12 cellular contexts compared by ENCODE assay signal in genomic region chr4:121594796-121595526, GRCh38.
DNase-seq lines count a peak whose midpoint lies in the region; ATAC-seq and TF ChIP-seq lines count a peak whose summit lies in the region.
"Had no signal": no experiment of that assay in that cellular context is flagged by ENCODE, and none has a peak within 500 bp of the region (broad histone marks: within the 10 kb centered on the region; RNA-seq: fewer than 3 reads in every experiment).

No MANE protein-coding gene starts in this region.

- H3K4me2 ChIP-seq in trophoblast cell (ENCODE audit: low read length): no peak overlapping the region

- H3K79me1 ChIP-seq in trophoblast cell (ENCODE audit: low read length): peaks cover 3% of the 10 kb centered on the region

- no peak overlapping the region for H3K18ac ChIP-seq in trophoblast cell (ENCODE audit: low read length)

- H2BK5ac ChIP-seq in trophoblast cell (ENCODE audit: low read depth, low read length, poor library complexity): no peak overlapping the region

- H3K4me1 Mint-ChIP-seq in immature natural killer cell: no peaks in the 10 kb centered on the region
- H3K4me1 Mint-ChIP-seq: activated B cell treated with CpG ODN at 0.5 μM for 24 hours had no signal

- no peaks in the 10 kb centered on the region for H3K79me2 ChIP-seq in trophoblast cell (ENCODE audit: control insufficient read depth, insufficient read depth, low read length, poor library complexity)

- no peak for TF ChIP-seq CTCF in astrocyte of the spinal cord (IDR thresholded peaks at IDR 0.05; ENCODE audit: low read depth, low read length)

- H2AK5ac ChIP-seq in trophoblast cell (ENCODE audit: low read length): no peak overlapping the region

- H2AFZ ChIP-seq in trophoblast cell (ENCODE audit: insufficient read depth, low read length, poor library complexity): no peak overlapping the region

- no CpG with 5 or more reads among the region's 3 CpGs for WGBS in trophoblast cell (ENCODE audit: extremely low coverage, insufficient coverage, insufficient read length)

- H3K36me3 ChIP-seq in trophoblast cell (ENCODE audit: control insufficient read depth in 1 of 2, insufficient read depth in 2 of 2, low read length in 2 of 2): no peaks in the 10 kb centered on the region

- H3K36me3 Mint-ChIP-seq in immature natural killer cell: no peaks in the 10 kb centered on the region

- H3K14ac ChIP-seq in trophoblast cell (ENCODE audit: low read length): no peak overlapping the region

- no peak for ATAC-seq in HG02981 (IDR thresholded peaks at IDR 0.05; ENCODE audit: unreplicated experiment)
- ATAC-seq: stimulated activated naive CD8-positive, alpha-beta T cell treated with anti-CD3 and anti-CD28 coated beads, Interleukin-15, Interleukin-2, amounts not matched to agents 100 U/mL and 50 U/mL, for 24 hours had no signal

- H4K91ac ChIP-seq in trophoblast cell (ENCODE audit: low read depth, low read length): no peak overlapping the region

- H3K4me1 ChIP-seq in trophoblast cell (ENCODE audit: control insufficient read depth in 1 of 2, insufficient read depth in 2 of 2, low read length in 2 of 2): peaks cover 2 to 9% of the 10 kb centered on the region in 2 experiments

- peaks cover 0 to 7% (median 0%) of the 10 kb centered on the region in 6 donors for H3K9me3 Mint-ChIP-seq in immature natural killer cell
- H3K9me3 Mint-ChIP-seq: activated B cell treated with CpG ODN at 0.5 μM for 24 hours had no signal

- no peak overlapping the region for H3K9ac ChIP-seq in trophoblast cell (ENCODE audit: low read length)

- no peak overlapping the region for H3K27ac Mint-ChIP-seq in immature natural killer cell
- H3K27ac Mint-ChIP-seq: activated B cell treated with CpG ODN at 0.5 μM for 24 hours had no signal

- H4K8ac ChIP-seq in trophoblast cell (ENCODE audit: low read depth, low read length): no peak overlapping the region

- no peak overlapping the region for H2BK12ac ChIP-seq in trophoblast cell (ENCODE audit: low read length)

- peak overlapping the region; percentile 60 for H3K27ac ChIP-seq in trophoblast cell (ENCODE audit: low read depth, low read length)

- no peak overlapping the region for H3K4me3 ChIP-seq in astrocyte of the spinal cord (ENCODE audit: low read depth, low read length)
- no peak overlapping the region for H3K4me3 ChIP-seq in trophoblast cell (ENCODE audit: low read depth, low read length)

- no peaks in the 10 kb centered on the region for H3K27me3 ChIP-seq in trophoblast cell (ENCODE audit: insufficient read depth, low read length)

- peaks cover 0 to 3% (median 0%) of the 10 kb centered on the region in 3 donors for H3K27me3 Mint-ChIP-seq in immature natural killer cell (ENCODE audit: low read depth in 3 of 3)

- H2BK120ac ChIP-seq in trophoblast cell (ENCODE audit: insufficient read depth, low read length, poor library complexity): no peak overlapping the region

- no peak overlapping the region for H4K12ac ChIP-seq in trophoblast cell (ENCODE audit: low read depth, low read length)

- in situ Hi-C loops in astrocyte of the spinal cord (cut with HindIII; ENCODE audit: low sequenced_read_pairs): no loop called here

- no peak overlapping the region for H3K4ac ChIP-seq in trophoblast cell (ENCODE audit: low read depth, low read length)

- H3K23ac ChIP-seq in trophoblast cell (ENCODE audit: low read length): no peak overlapping the region

- no peaks in the 10 kb centered on the region for H3K9me3 ChIP-seq in trophoblast cell (ENCODE audit: insufficient read depth, low read depth, low read length)

- DNase-seq in ELR (ENCODE audit: low read depth): peak; percentile 55
- peak; percentile 13 for DNase-seq in astrocyte of the spinal cord (ENCODE audit: low read depth, low spot score)
- peak; percentile 78 for DNase-seq in glomerular visceral epithelial cell (ENCODE audit: extremely low spot score)
- DNase-seq in trophoblast cell: peak in 1 of 2 donors; percentile 28
- DNase-seq in NCI-H748 treated with DMSO at 0.1 percent for 48 hours (lab: John Stamatoyannopoulos, UW): no peak
- no peak for DNase-seq in COR-L47 (lab: John Stamatoyannopoulos, UW)
- no peak for DNase-seq in immature natural killer cell
- DNase-seq: activated B cell treated with CpG ODN at 0.5 μM for 24 hours; NCI-H2171; SHP77; stimulated activated naive CD8-positive, alpha-beta T cell treated with anti-CD3 and anti-CD28 coated beads, Interleukin-15, Interleukin-2, amounts not matched to agents 100 U/mL and 50 U/mL, for 24 hours had no signal

- H3K4me3 Mint-ChIP-seq in immature natural killer cell: no peak overlapping the region
- H3K4me3 Mint-ChIP-seq: activated B cell treated with CpG ODN at 0.5 μM for 24 hours had no signal

Comparison
In these comparisons a context has a peak if more than half of its experiments do, and no peak if none do; other contexts are left out.
1. DNase-seq: peak in ELR (single experiment), astrocyte of the spinal cord (single experiment) and glomerular visceral epithelial cell (single experiment); none in NCI-H748 treated with DMSO at 0.1 percent for 48 hours (single experiment), COR-L47 (single experiment) and immature natural killer cell (0 of 3).